ENCODE assay signal across 15 cellular contexts in genomic region chr11:64710418-64711137, GRCh38. TPM values are rescaled to one million over a fixed set of nuclear protein-coding genes. Genes with fewer than 3 reads are reported as not detected.
A peak's percentile ranks its signal among the peaks of the same experiment; 100 is the strongest.
DNase-seq lines count a peak whose midpoint lies in the region; ATAC-seq, FAIRE-seq and TF ChIP-seq lines count a peak whose summit lies in the region.
"Had no signal": no experiment of that assay in that cellular context is flagged by ENCODE, and none has a peak within 500 bp of the region (broad histone marks: within the 10 kb centered on the region; RNA-seq: fewer than 3 reads in every experiment).

No MANE protein-coding gene starts in this region.

- H2AFZ ChIP-seq in fibroblast of lung (ENCODE audit: low read length): no peak overlapping the region
- no peak overlapping the region for H2AFZ ChIP-seq in osteoblast (ENCODE audit: low read length)

- no peaks in the 10 kb centered on the region for H3K9me3 ChIP-seq in RWPE2 (ENCODE audit: severe bottlenecking)
- H3K9me3 ChIP-seq in fibroblast of lung (ENCODE audit: control insufficient read depth, insufficient read depth, low read depth, low read length): no peaks in the 10 kb centered on the region
- no peaks in the 10 kb centered on the region for H3K9me3 ChIP-seq in osteoblast (ENCODE audit: low read depth, low read length)
- H3K9me3 ChIP-seq: body of pancreas, uterus had no signal

- H3K4me3 ChIP-seq in RWPE2 (ENCODE audit: severe bottlenecking) (no peak overlapping the region), fibroblast of lung (replicated peaks in 1 of 4; ENCODE audit: control extremely low read depth in 1 of 4, insufficient read depth in 1 of 4, low read depth in 3 of 4, low read length in 4 of 4) (no peak overlapping the region), osteoblast (ENCODE audit: insufficient read depth, low read length) (no peak overlapping the region)
- H3K4me3 ChIP-seq: body of pancreas, uterus had no signal

- H4K20me1 ChIP-seq in fibroblast of lung (ENCODE audit: control insufficient read depth, extremely low read depth, insufficient read depth, low read length) (no peaks in the 10 kb centered on the region), osteoblast (ENCODE audit: insufficient read depth, low read length) (no peaks in the 10 kb centered on the region)

- FAIRE-seq in H54 (lab: Jason Lieb, UNC): no peak

- TF ChIP-seq CTCF in RWPE2 (IDR thresholded peaks at IDR 0.05; ENCODE audit: poor library complexity, severe bottlenecking) (no peak), fibroblast of lung (conservative IDR thresholded peaks at IDR 0.05 in 1 of 2, IDR thresholded peaks at IDR 0.05 in 1 of 2; ENCODE audit: low read depth in 1 of 2, low read length in 2 of 2) (no peak), osteoblast (IDR thresholded peaks at IDR 0.05; ENCODE audit: extremely low read depth, low read depth, low read length) (no peak)

- no peak overlapping the region for H3K4me2 ChIP-seq in fibroblast of lung (ENCODE audit: extremely low read depth, insufficient read depth, low read length)
- no peak overlapping the region for H3K4me2 ChIP-seq in osteoblast (ENCODE audit: insufficient read depth, low read length)
- H3K4me2 ChIP-seq: KMS-11 had no signal

- H3K36me3 ChIP-seq in RWPE2 (ENCODE audit: low read depth): no peaks in the 10 kb centered on the region
- H3K36me3 ChIP-seq in fibroblast of lung (ENCODE audit: control insufficient read depth, insufficient read depth, low read length): no peaks in the 10 kb centered on the region
- no peaks in the 10 kb centered on the region for H3K36me3 ChIP-seq in osteoblast (ENCODE audit: insufficient read depth, low read length)
- H3K36me3 ChIP-seq: uterus had no signal

- no peak overlapping the region for H3K9ac ChIP-seq in fibroblast of lung (ENCODE audit: insufficient read depth, low read length)
- H3K9ac ChIP-seq: KMS-11 had no signal

- H3K79me2 ChIP-seq in fibroblast of lung (ENCODE audit: control insufficient read depth, insufficient read depth, low read length) (no peaks in the 10 kb centered on the region), osteoblast (ENCODE audit: insufficient read depth, low read length) (no peaks in the 10 kb centered on the region)

- H3K27me3 ChIP-seq in RWPE2 (ENCODE audit: insufficient read depth, poor library complexity, severe bottlenecking) (peaks cover 26% of the 10 kb centered on the region), fibroblast of lung (ENCODE audit: control insufficient read depth, insufficient read depth, low read length) (peaks cover 38% of the 10 kb centered on the region), osteoblast (ENCODE audit: insufficient read depth, low read length) (peaks cover 39% of the 10 kb centered on the region)

- 0 out of 3 replicates have a peak, but pooled peaks have one; percentile 21 for ATAC-seq in RWPE2 (ENCODE audit: low read depth)
- no peak for ATAC-seq in HG03175 (IDR thresholded peaks at IDR 0.05; ENCODE audit: unreplicated experiment)
- ATAC-seq: body of pancreas had no signal

- DNase-seq in HCEC 1CT (peak; percentile 20), RWPE2 (ENCODE audit: low spot score) (no peak), fibroblast of lung (ENCODE audit: low read depth in 2 of 2) (peak; percentile 25 to 31), osteoblast (ENCODE audit: insufficient read length, low spot score, missing footprints) (peak; percentile 96), H54 (ENCODE audit: insufficient read length, low spot score) (no peak)
- no peak for DNase-seq in NK-92 treated with Interleukin-12 subunit alpha and Interleukin-12 subunit beta, amount 100 ng/mL, for 24 hours (lab: John Stamatoyannopoulos, UW)
- DNase-seq: activated effector memory CD4-positive, alpha-beta T cell treated with Interleukin-2 at 50 U/mL for 16 hours; body of pancreas; NCI-H2029; NCI-H748 treated with DMSO at 0.1 percent for 48 hours; SIG-M5; uterus had no signal

- H3K4me1 ChIP-seq in RWPE2 (ENCODE audit: insufficient read depth, poor library complexity, severe bottlenecking) (no peaks in the 10 kb centered on the region), fibroblast of lung (ENCODE audit: control insufficient read depth, extremely low read depth, insufficient read depth, low read length) (no peaks in the 10 kb centered on the region), osteoblast (ENCODE audit: insufficient read depth, low read length) (peaks cover 3% of the 10 kb centered on the region)

- TF ChIP-seq POLR2A in H54 (IDR thresholded peaks at IDR 0.05; ENCODE audit: low read depth, low read length): no peak

- no peak overlapping the region for H3K27ac ChIP-seq in RWPE2 (ENCODE audit: poor library complexity, severe bottlenecking)
- H3K27ac ChIP-seq in fibroblast of lung (ENCODE audit: insufficient read depth, low read length): no peak overlapping the region
- no peak overlapping the region for H3K27ac ChIP-seq in osteoblast (ENCODE audit: low read depth, low read length)
- H3K27ac ChIP-seq: body of pancreas, KMS-11, uterus had no signal

RNA-seq across cellular contexts. Expression of gene NRXN2, which starts 12.4 kb away (rescaled TPM):
- under 0.01 and 0.26 TPM in 2 replicates for total RNA-seq in fibroblast of lung
- polyA plus RNA-seq in fibroblast of lung: 0.75 TPM in 1 of 2 replicates, not detected in the other
- polyA plus RNA-seq in fibroblast of lung (2012): 0.24 and 1.3 TPM in 2 replicates
- 0.26 and 1.8 TPM in 2 replicates for polyA minus RNA-seq in fibroblast of lung (ENCODE audit: low replicate concordance)
- total RNA-seq in osteoblast: 62.5 and 90.1 TPM in 2 replicates
- total RNA-seq: glomerular endothelial cell had no signal

RNA-seq across cellular contexts. Expression of gene RASGRP2, which starts 33.4 kb away (rescaled TPM):
- total RNA-seq in fibroblast of lung: 0.26 and 1.2 TPM in 2 replicates
- polyA plus RNA-seq in fibroblast of lung: 0.71 and 5.2 TPM in 2 replicates
- 1.8 and 9.9 TPM in 2 replicates for polyA plus RNA-seq in fibroblast of lung (2012)
- 0.22 and 8.6 TPM in 2 replicates for polyA minus RNA-seq in fibroblast of lung (ENCODE audit: low replicate concordance)
- total RNA-seq in osteoblast: 0.29 TPM in 1 of 2 replicates, not detected in the other

RNA-seq across cellular contexts. Expression of gene PYGM, which starts 49.2 kb away (rescaled TPM):
- total RNA-seq in fibroblast of lung (0.26 and 0.50 TPM in 2 replicates), osteoblast (0.29 and 0.36 TPM in 2 replicates)
- 0.18 and 1.9 TPM in 2 replicates for polyA plus RNA-seq in fibroblast of lung
- polyA plus RNA-seq in fibroblast of lung (2012): 0.22 and 3.1 TPM in 2 replicates
- 0.11 and 4.9 TPM in 2 replicates for polyA minus RNA-seq in fibroblast of lung (ENCODE audit: low replicate concordance)
- total RNA-seq: glomerular endothelial cell had no signal

Comparison
In these comparisons a context has a peak if more than half of its experiments do, and no peak if none do; other contexts are left out.
1. DNase-seq: peak in HCEC 1CT (single experiment), fibroblast of lung (2 of 2) and osteoblast (single experiment); none in RWPE2 (single experiment), H54 (single experiment) and NK-92 treated with Interleukin-12 subunit alpha and Interleukin-12 subunit beta, amount 100 ng/mL, for 24 hours (single experiment).
2. RNA of gene NRXN2, which starts 12.4 kb away (total RNA-seq): 62.5 to 90.1 TPM in osteoblast; under 0.01 to 0.26 TPM in fibroblast of lung; every median in the first group is over 10 times any median in the second.